In genomic region chr11:65857500-65858353, GRCh38 we compare ENCODE assay signal across 1 cellular context.
A peak's percentile ranks its signal among the peaks of the same experiment; 100 is the strongest.
TF ChIP-seq lines count a peak whose summit lies in the region.

Gene CFL1 (minus strand): TSS chr11:65858180. CDS start chr11:65858099, 81 bp downstream.

TF ChIP-seq in GM12878, 131 proteins besides CTCF, POLR2A, EP300 and RAD21 (continued from another document and continues in another):
- TF ChIP-seq CHD4 (IDR thresholded peaks at IDR 0.05), result no peak
- peak; percentile 56 for TF ChIP-seq MAX (IDR thresholded peaks at IDR 0.05; ENCODE audit: low read depth, low read length)
- TF ChIP-seq SUZ12 (IDR thresholded peaks at IDR 0.05; ENCODE audit: unreplicated experiment), result no peak
- no peak for TF ChIP-seq JUNB (IDR thresholded peaks at IDR 0.05)
- TF ChIP-seq BCLAF1 (IDR thresholded peaks at IDR 0.05), result peak; percentile 52; the same call in 1 of the 2 replicates
- TF ChIP-seq BCL3 (IDR thresholded peaks at IDR 0.05; ENCODE audit: borderline replicate concordance, insufficient read depth, low read depth, low read length, poor library complexity, severe bottlenecking), result no peak
- TF ChIP-seq BACH1 (IDR thresholded peaks at IDR 0.05; ENCODE audit: borderline replicate concordance), result peak; percentile 90
- no peak for TF ChIP-seq RELB (IDR thresholded peaks at IDR 0.05; ENCODE audit: low read depth)
- no peak for TF ChIP-seq CEBPZ (IDR thresholded peaks at IDR 0.05; ENCODE audit: low read depth, low read length)
- TF ChIP-seq EGR1 (IDR thresholded peaks at IDR 0.05; ENCODE audit: borderline replicate concordance in 1 of 2, low read depth in 2 of 2, low read length in 2 of 2), result peak in 1 of 2 experiments; percentile 45; a peak in 1 of 3 replicates
- TF ChIP-seq ZNF24 (IDR thresholded peaks at IDR 0.05), result 0 out of 2 replicates have a peak, but pooled peaks have one; percentile 63
- TF ChIP-seq RUNX3 (IDR thresholded peaks at IDR 0.05; ENCODE audit: low read length), result no peak
- TF ChIP-seq JUND (IDR thresholded peaks at IDR 0.05; ENCODE audit: low read depth, low read length), result 0 out of 2 replicates have a peak, but pooled peaks have one; percentile 14
- TF ChIP-seq DPF2 (IDR thresholded peaks at IDR 0.05), result peak; percentile 85
- peak; percentile 85 for TF ChIP-seq ELK1 (IDR thresholded peaks at IDR 0.05; ENCODE audit: low read depth, low read length)
- TF ChIP-seq GATAD2B (conservative IDR thresholded peaks at IDR 0.05; ENCODE audit: low read depth), result peak; percentile 95
- peak in 1 of 2 experiments; percentile 55; a peak in 2 of 4 replicates for TF ChIP-seq BHLHE40 (IDR thresholded peaks at IDR 0.05; ENCODE audit: borderline replicate concordance in 1 of 2, low read depth in 2 of 2, low read length in 1 of 2)
- TF ChIP-seq ATF7 (IDR thresholded peaks at IDR 0.05; ENCODE audit: low read depth), result no peak
- TF ChIP-seq SIX5 (IDR thresholded peaks at IDR 0.05; ENCODE audit: low read depth, low read length, severe bottlenecking), result peak; percentile 95
- no peak for TF ChIP-seq NFIC (IDR thresholded peaks at IDR 0.05; ENCODE audit: low read depth, low read length)
- peak; percentile 91 for TF ChIP-seq TAF1 (IDR thresholded peaks at IDR 0.05; ENCODE audit: borderline replicate concordance, low read depth, low read length)
- no peak for TF ChIP-seq STAT3 (IDR thresholded peaks at IDR 0.05; ENCODE audit: low read depth, low read length)
- no peak for TF ChIP-seq RAD51 (IDR thresholded peaks at IDR 0.05)
- TF ChIP-seq SMC3 (IDR thresholded peaks at IDR 0.05; ENCODE audit: borderline replicate concordance, low read length), result no peak
- TF ChIP-seq ZBTB40 (IDR thresholded peaks at IDR 0.05; ENCODE audit: borderline replicate concordance), result peak; percentile 93
- no peak for TF ChIP-seq EZH2 (IDR thresholded peaks at IDR 0.05; ENCODE audit: borderline replicate concordance, control insufficient read depth, low read depth, low read length)
- peak; percentile 99 for TF ChIP-seq IKZF1 (conservative IDR thresholded peaks at IDR 0.05)
- TF ChIP-seq E4F1 (IDR thresholded peaks at IDR 0.05; ENCODE audit: borderline replicate concordance, partially characterized antibody), result peak; percentile 53
- TF ChIP-seq NRF1 (conservative IDR thresholded peaks at IDR 0.05; ENCODE audit: low read depth, low read length), result peak; percentile 29; the same call in 1 of the 2 replicates
- peak; percentile 40 to 55; a peak in 2 of 4 replicates for TF ChIP-seq SRF (IDR thresholded peaks at IDR 0.05; ENCODE audit: low read depth in 2 of 2, low read length in 2 of 2)
- no peak for TF ChIP-seq MEF2B (IDR thresholded peaks at IDR 0.05; ENCODE audit: partially characterized antibody, poor library complexity, severe bottlenecking)
- TF ChIP-seq PRDM15 (CRISPR knock-in tag; IDR thresholded peaks at IDR 0.05), result no peak
- TF ChIP-seq HDGF (IDR thresholded peaks at IDR 0.05), result peak; percentile 50; the same call in 1 of the 2 replicates
- TF ChIP-seq SP1 (IDR thresholded peaks at IDR 0.05; ENCODE audit: low read depth, low read length), result peak; percentile 11
- peak; percentile 53 for TF ChIP-seq KLF5 (IDR thresholded peaks at IDR 0.05; ENCODE audit: partially characterized antibody)
- peak; percentile 93 for TF ChIP-seq SIN3A (IDR thresholded peaks at IDR 0.05; ENCODE audit: low read depth, low read length)
- TF ChIP-seq GABPA (IDR thresholded peaks at IDR 0.05; ENCODE audit: low read depth), result no peak
